Comparison of ENCODE assay signal across 13 cellular contexts in genomic region chr18:42931501-42931900, GRCh38.
A peak's percentile ranks its signal among the peaks of the same experiment; 100 is the strongest.
DNase-seq lines count a peak whose midpoint lies in the region; ATAC-seq and TF ChIP-seq lines count a peak whose summit lies in the region.
"Had no signal": no experiment of that assay in that cellular context is flagged by ENCODE, and none has a peak within 500 bp of the region (broad histone marks: within the 10 kb centered on the region; RNA-seq: fewer than 3 reads in every experiment).

No MANE protein-coding gene starts in this region.

- no peak for TF ChIP-seq POLR2A in thyroid gland (IDR thresholded peaks at IDR 0.05)

- TF ChIP-seq CTCF in osteoblast (IDR thresholded peaks at IDR 0.05; ENCODE audit: extremely low read depth, low read depth, low read length) (no peak), thyroid gland (IDR thresholded peaks at IDR 0.05) (no peak)

- H3K27me3 ChIP-seq in osteoblast (ENCODE audit: insufficient read depth, low read length) (no peaks in the 10 kb centered on the region), thyroid gland (no peaks in the 10 kb centered on the region)

- H3K27ac ChIP-seq in osteoblast (ENCODE audit: low read depth, low read length) (peak overlapping the region; percentile 64), thyroid gland (no peak overlapping the region)
- H3K27ac ChIP-seq: PC-9 had no signal

- ATAC-seq in left cardiac atrium: peak; percentile 89 to 94
- ATAC-seq: left colon had no signal

- H4K20me1 ChIP-seq in osteoblast (ENCODE audit: insufficient read depth, low read length): no peaks in the 10 kb centered on the region

- H3K36me3 ChIP-seq in osteoblast (ENCODE audit: insufficient read depth, low read length) (no peaks in the 10 kb centered on the region), thyroid gland (no peaks in the 10 kb centered on the region)

- peak overlapping the region; percentile 15 for H2AFZ ChIP-seq in osteoblast (ENCODE audit: low read length)
- H2AFZ ChIP-seq: PC-9 had no signal

- 23 to 28% methylated on average over 3 of the region's 3 CpGs for WGBS in thyroid gland, 2 donors

- no peaks in the 10 kb centered on the region for H3K79me2 ChIP-seq in osteoblast (ENCODE audit: insufficient read depth, low read length)

- H3K4me2 ChIP-seq in osteoblast (ENCODE audit: insufficient read depth, low read length): peak overlapping the region; percentile 72
- H3K4me2 ChIP-seq: PC-9 had no signal

- H3K4me3 ChIP-seq in osteoblast (ENCODE audit: insufficient read depth, low read length) (peak overlapping the region; percentile 46), thyroid gland (replicated peaks in 1 of 3) (no peak overlapping the region)
- H3K4me3 ChIP-seq: PC-9 had no signal

- H3K4me1 ChIP-seq in osteoblast (ENCODE audit: insufficient read depth, low read length) (peaks cover 24% of the 10 kb centered on the region), thyroid gland (no peaks in the 10 kb centered on the region)

- DNase-seq in GM04504 (ENCODE audit: low read depth): peak; percentile 19
- peak; percentile 70 for DNase-seq in astrocyte of the hippocampus (ENCODE audit: low read depth, low spot score)
- no peak for DNase-seq in left cardiac atrium
- DNase-seq in osteoblast (ENCODE audit: insufficient read length, low spot score, missing footprints): peak; percentile 50
- no peak for DNase-seq in stimulated activated naive CD4-positive, alpha-beta T cell treated with Interleukin-2 at 50 U/mL for 16 hours (lab: John Stamatoyannopoulos, UW)
- no peak for DNase-seq in NCI-H526 (lab: John Stamatoyannopoulos, UW)
- no peak for DNase-seq in MV-4-11 (lab: John Stamatoyannopoulos, UW)
- no peak for DNase-seq in thyroid gland
- DNase-seq: activated naive CD8-positive, alpha-beta T cell treated with anti-CD3 and anti-CD28 coated beads, Interleukin-2, amount 10 ng/mL, durations not matched to agents 7 days and 5 days; CD4-positive, alpha-beta T cell; left colon; PC-9; retina had no signal

- intact Hi-C loops in left cardiac atrium (cut with DNase I): no loop called here
- intact Hi-C loops in thyroid gland (cut with DNase I): no loop called here

- H3K9me3 ChIP-seq in osteoblast (ENCODE audit: low read depth, low read length): no peaks in the 10 kb centered on the region
- H3K9me3 ChIP-seq in thyroid gland: no peaks in the 10 kb centered on the region

Comparison
In these comparisons a context has a peak if more than half of its experiments do, and no peak if none do; other contexts are left out.
1. DNase-seq: peak in GM04504 (single experiment), astrocyte of the hippocampus (single experiment) and osteoblast (single experiment); none in left cardiac atrium (single experiment), stimulated activated naive CD4-positive, alpha-beta T cell treated with Interleukin-2 at 50 U/mL for 16 hours (single experiment), NCI-H526 (0 of 2), MV-4-11 (single experiment) and thyroid gland (0 of 2).